ENCODE assay signal across 11 cellular contexts in the genomic region with DNA sequence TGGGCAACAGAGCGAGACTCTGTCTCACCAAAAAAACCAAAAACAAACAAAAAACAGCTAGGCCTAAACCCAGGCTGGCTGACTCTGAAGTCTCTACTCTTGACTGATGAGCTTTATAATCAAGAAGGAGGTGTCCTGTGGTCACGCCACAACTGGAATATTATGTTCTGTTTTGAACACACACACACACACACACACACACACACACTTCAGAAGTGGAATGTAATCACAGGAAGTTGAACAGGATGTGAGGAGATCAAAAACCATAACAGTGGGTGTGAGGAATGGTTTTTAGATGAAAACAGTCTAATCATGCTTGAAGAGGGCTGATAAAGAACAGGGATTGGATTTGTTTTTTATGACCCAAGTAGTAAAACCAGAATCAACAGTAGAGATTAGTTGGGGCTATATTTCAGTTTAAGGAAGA. TPM values are rescaled to one million over a fixed set of nuclear protein-coding genes. Genes with fewer than 3 reads are reported as not detected.
DNase-seq lines count a peak whose midpoint lies in the region; ATAC-seq and TF ChIP-seq lines count a peak whose summit lies in the region.
"Had no signal": no experiment of that assay in that cellular context is flagged by ENCODE, and none has a peak within 500 bp of the region (broad histone marks: within the 10 kb centered on the region; RNA-seq: fewer than 3 reads in every experiment).

No MANE protein-coding gene starts in this region.

- H3K9me2 ChIP-seq in hepatocyte (replicated peaks; ENCODE audit: insufficient read depth), result no peaks in the 10 kb centered on the region

- no peak for TF ChIP-seq CTCF in HFF-Myc (IDR thresholded peaks at IDR 0.05; ENCODE audit: low read depth, low read length, missing control alignments)
- TF ChIP-seq CTCF in hepatocyte (IDR thresholded peaks at IDR 0.05; ENCODE audit: poor library complexity), result no peak
- no peak for TF ChIP-seq CTCF in GM10248 (IDR thresholded peaks at IDR 0.05; ENCODE audit: control extremely low read depth, extremely low read depth, low read depth, missing control alignments)

- peak; percentile 51 for ATAC-seq in activated CD8-positive, alpha-beta T cell treated with anti-CD3 and anti-CD28 coated beads, Interleukin-2, amount 10 ng/mL, durations not matched to agents 7 days and 5 days
- ATAC-seq in GM18868 (IDR thresholded peaks at IDR 0.05; ENCODE audit: unreplicated experiment), result no peak
- ATAC-seq: sciatic nerve had no signal

- CTCF ChIA-PET in activated CD8-positive, alpha-beta T cell treated with anti-CD3 and anti-CD28 coated beads, Interleukin-2, amount 10 ng/mL, durations not matched to agents 7 days and 5 days (lab: Charles Lee), result interaction anchor here (0.6 to 6.7 kb wide), 4 partner anchors 25 to 115 kb away, joined by 3 to 37 read pairs (median 4); a partner anchor contains a TSS
- CTCF ChIA-PET in GM10248 (lab: Yijun Ruan, JAX), result interaction anchor here (1.9 kb wide), 1 partner anchor 116 kb away, joined by 6 read pairs; no protein-coding TSS in a partner anchor

- no peak overlapping the region for H3K27ac ChIP-seq in BLaER1
- peak overlapping the region; percentile 59 for H3K27ac ChIP-seq in hepatocyte

- H3K9me3 Mint-ChIP-seq in activated CD8-positive, alpha-beta T cell treated with anti-CD3 and anti-CD28 coated beads, Interleukin-2, amount 10 ng/mL, durations not matched to agents 7 days and 5 days (ENCODE audit: insufficient read depth), result peaks cover 6% of the 10 kb centered on the region

- H3K4me2 ChIP-seq in BLaER1 (peak overlapping the region; percentile 60), hepatocyte (no peak overlapping the region)

- no peaks in the 10 kb centered on the region for H3K79me2 ChIP-seq in hepatocyte

- H3K27me3 ChIP-seq in BLaER1 (no peaks in the 10 kb centered on the region), hepatocyte (no peaks in the 10 kb centered on the region)

- H4K20me1 ChIP-seq in BLaER1 (no peaks in the 10 kb centered on the region), hepatocyte (ENCODE audit: insufficient read depth, poor library complexity, severe bottlenecking) (no peaks in the 10 kb centered on the region)

- H3K36me3 Mint-ChIP-seq in activated CD8-positive, alpha-beta T cell treated with anti-CD3 and anti-CD28 coated beads, Interleukin-2, amount 10 ng/mL, durations not matched to agents 7 days and 5 days (ENCODE audit: low read depth), result peaks cover 27% of the 10 kb centered on the region
- H3K36me3 Mint-ChIP-seq: immature natural killer cell had no signal

- peaks cover 4% of the 10 kb centered on the region; the same call in 1 of the 2 replicates for H3K9me3 ChIP-seq in BLaER1
- H3K9me3 ChIP-seq in hepatocyte (ENCODE audit: low read depth), result no peaks in the 10 kb centered on the region

- no peak overlapping the region for H2AFZ ChIP-seq in hepatocyte

- H3K9ac ChIP-seq in BLaER1, result no peak overlapping the region

- POLR2A ChIA-PET in activated CD8-positive, alpha-beta T cell treated with anti-CD3 and anti-CD28 coated beads, Interleukin-2, amount 10 ng/mL, durations not matched to agents 7 days and 5 days (lab: Charles Lee), result interaction anchor here (0.6 kb wide), 2 partner anchors 146 to 1111 kb away, joined by 3 to 4 read pairs; no protein-coding TSS in a partner anchor
- POLR2A ChIA-PET in GM10248 (lab: Yijun Ruan, JAX), result no interaction called here

- H3K27me3 Mint-ChIP-seq in activated CD8-positive, alpha-beta T cell treated with anti-CD3 and anti-CD28 coated beads, Interleukin-2, amount 10 ng/mL, durations not matched to agents 7 days and 5 days (ENCODE audit: low read depth), result no peaks in the 10 kb centered on the region

- WGBS in hepatocyte (ENCODE audit: low lambda C conversion rate, missing lambda C conversion rate), result 57% methylated on average over 2 of the region's 2 CpGs

- H3K36me3 ChIP-seq in BLaER1 (no peaks in the 10 kb centered on the region), hepatocyte (replicated peaks; ENCODE audit: insufficient read depth, low read depth) (no peaks in the 10 kb centered on the region)

- peaks cover 91% of the 10 kb centered on the region for H3K4me1 Mint-ChIP-seq in activated CD8-positive, alpha-beta T cell treated with anti-CD3 and anti-CD28 coated beads, Interleukin-2, amount 10 ng/mL, durations not matched to agents 7 days and 5 days (ENCODE audit: low read depth)

- H3K27ac Mint-ChIP-seq in activated CD8-positive, alpha-beta T cell treated with anti-CD3 and anti-CD28 coated beads, Interleukin-2, amount 10 ng/mL, durations not matched to agents 7 days and 5 days, result peak overlapping the region; percentile 76
- H3K27ac Mint-ChIP-seq: immature natural killer cell had no signal

- peak overlapping the region; percentile 3 for H3K4me3 Mint-ChIP-seq in activated CD8-positive, alpha-beta T cell treated with anti-CD3 and anti-CD28 coated beads, Interleukin-2, amount 10 ng/mL, durations not matched to agents 7 days and 5 days

- peaks cover 72% of the 10 kb centered on the region for H3K4me1 ChIP-seq in BLaER1
- H3K4me1 ChIP-seq in hepatocyte (ENCODE audit: insufficient read depth), result peaks cover 7% of the 10 kb centered on the region

- DNase-seq in HFF-Myc (ENCODE audit: extremely low read depth, low read depth) (peak; percentile 39), hepatocyte (ENCODE audit: low spot score) (peak; percentile 6), NCI-H1092 (lab: John Stamatoyannopoulos, UW) (no peak), GM10248 (ENCODE audit: extremely low spot score) (no peak), NCI-H1417 (lab: John Stamatoyannopoulos, UW) (no peak)
- DNase-seq in activated CD8-positive, alpha-beta T cell treated with anti-CD3 and anti-CD28 coated beads, Interleukin-2, amount 10 ng/mL, durations not matched to agents 7 days and 5 days, result peak; percentile 71
- DNase-seq: immature natural killer cell, NCI-H1694 had no signal

- no peak overlapping the region for H3K4me3 ChIP-seq in BLaER1
- no peak overlapping the region for H3K4me3 ChIP-seq in HFF-Myc (replicated peaks; ENCODE audit: low read depth, low read length)
- no peak overlapping the region for H3K4me3 ChIP-seq in hepatocyte

RNA-seq across cellular contexts. Expression of a gene that starts 51.1 kb away (rescaled TPM):
- under 1 TPM in 1 of 2 experiments, not detected in 1; 0.65 TPM for total RNA-seq in activated CD8-positive, alpha-beta T cell treated with anti-CD3 and anti-CD28 coated beads, Interleukin-2, amount 10 ng/mL, durations not matched to agents 7 days and 5 days
- total RNA-seq in hepatocyte, result 1.6 and 4.3 TPM in 2 replicates
- polyA plus RNA-seq in hepatocyte, result 3.4 and 3.5 TPM in 2 replicates
- polyA plus RNA-seq: immature natural killer cell had no signal

Comparison
In these comparisons a context has a peak if more than half of its experiments do, and no peak if none do; other contexts are left out.
1. DNase-seq: peak in HFF-Myc (single experiment), activated CD8-positive, alpha-beta T cell treated with anti-CD3 and anti-CD28 coated beads, Interleukin-2, amount 10 ng/mL, durations not matched to agents 7 days and 5 days (single experiment) and hepatocyte (single experiment); none in NCI-H1092 (single experiment), GM10248 (single experiment) and NCI-H1417 (0 of 3).